8 cellular contexts compared by ENCODE assay signal in the genomic region with DNA sequence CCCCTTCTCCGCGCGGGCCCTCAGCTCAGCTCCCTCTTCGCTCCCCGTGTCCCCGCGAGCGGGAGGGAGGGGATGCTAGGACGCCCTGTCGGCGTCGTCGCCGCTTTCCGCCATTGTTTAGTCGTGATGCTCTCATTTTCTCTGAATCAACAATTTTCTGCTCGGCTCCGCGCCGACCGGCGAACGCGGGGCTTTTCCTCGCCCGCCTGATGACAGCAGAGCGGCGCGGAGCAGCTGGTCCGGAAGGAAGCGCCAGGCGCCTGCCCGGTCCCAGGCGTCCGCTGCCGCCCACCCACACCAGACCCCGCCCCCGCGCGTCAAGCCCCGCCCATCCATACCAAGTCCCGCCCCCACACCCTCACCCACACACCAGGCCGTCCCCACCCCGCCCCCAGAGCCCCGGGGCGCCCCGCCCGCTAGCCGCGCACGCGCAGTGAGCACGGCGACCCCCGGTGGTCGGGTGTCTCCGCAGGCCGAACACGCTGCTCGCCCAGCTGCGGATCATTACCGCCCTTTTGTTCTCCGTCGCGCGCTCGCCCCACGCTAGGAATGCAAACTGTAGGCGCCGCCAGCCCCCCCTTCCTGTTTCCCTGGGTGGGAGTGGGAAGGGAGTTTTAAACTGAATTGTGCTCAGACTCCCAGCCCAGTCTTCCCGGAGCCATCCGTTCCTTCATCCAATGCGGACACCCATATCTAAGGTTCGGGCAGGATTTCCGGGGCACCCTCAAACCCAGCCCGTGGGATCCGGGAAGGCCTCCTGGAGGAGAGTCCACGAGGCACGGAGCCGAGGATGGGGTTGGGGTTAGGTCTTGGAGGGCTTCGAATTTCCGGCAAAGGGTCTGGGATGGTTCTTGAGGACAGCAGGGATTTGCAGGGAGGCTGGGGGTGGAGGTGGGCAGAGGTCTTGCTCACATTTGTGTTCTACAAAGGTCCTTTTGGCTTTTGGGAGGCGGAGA. TPM values are rescaled to one million over a fixed set of nuclear protein-coding genes. Genes with fewer than 3 reads are reported as not detected.
DNase-seq lines count a peak whose midpoint lies in the region; ATAC-seq, FAIRE-seq and TF ChIP-seq lines count a peak whose summit lies in the region.

No MANE protein-coding gene starts in this region.

- DNase-seq in GM12891 (ENCODE audit: insufficient read length, low spot score) (peak; percentile 73), HUDEP-2 (lab: John Stamatoyannopoulos, UW; ENCODE audit: unreplicated experiment in 76 of 76) (peak in 67 of 76 experiments; percentile 10 to 91 (median 73)), cerebellar cortex (ENCODE audit: low spot score) (peak; percentile 49), left kidney (ENCODE audit: low read depth, low spot score) (peak; percentile 91), RPMI8226 (no peak), cortex of kidney (lab: John Stamatoyannopoulos, UW) (no peak)
- DNase-seq in stimulated activated CD4-positive, alpha-beta T cell treated with anti-CD3 and anti-CD28 coated beads, Interleukin-2, amount 100 ng/mL, for 24 hours, result peak; percentile 51 to 74

- ATAC-seq in activated CD4-positive, CD25-positive, alpha-beta regulatory T cell treated with anti-CD3 and anti-CD28 coated beads, Interleukin-2, amount 50 U/mL, for 24 hours, result peak; percentile 49 to 70

- FAIRE-seq in GM12891 (lab: Jason Lieb, UNC), result peak; percentile 59

- TF ChIP-seq POLR2A in GM12891 (IDR thresholded peaks at IDR 0.05; ENCODE audit: low read depth, low read length), result no peak

TF ChIP-seq in GM12891, 5 proteins besides CTCF, POLR2A, EP300 and RAD21:
- TF ChIP-seq SPI1 (IDR thresholded peaks at IDR 0.05; ENCODE audit: low read depth, low read length), result no peak
- no peak for TF ChIP-seq POLR2AphosphoS5 (IDR thresholded peaks at IDR 0.05; ENCODE audit: low read depth, low read length)
- no peak for TF ChIP-seq POU2F2 (IDR thresholded peaks at IDR 0.05; ENCODE audit: low read depth, low read length)
- no peak for TF ChIP-seq PAX5 (IDR thresholded peaks at IDR 0.05; ENCODE audit: insufficient read depth, low read length, severe bottlenecking)
- no peak for TF ChIP-seq TAF1 (IDR thresholded peaks at IDR 0.05; ENCODE audit: low read depth, low read length)
TF ChIP-seq in GM12891: peak in this region for 0.

RNA-seq across cellular contexts. Expression of gene SLC32A1, which starts 49.8 kb away (rescaled TPM):
- polyA plus RNA-seq in GM12891 (2012; ENCODE audit: low read depth, missing spikeins), result 0.74 TPM

Comparison
In these comparisons a context has a peak if more than half of its experiments do, and no peak if none do; other contexts are left out.
1. DNase-seq: peak in GM12891 (single experiment), HUDEP-2 (67 of 76), cerebellar cortex (single experiment), left kidney (single experiment) and stimulated activated CD4-positive, alpha-beta T cell treated with anti-CD3 and anti-CD28 coated beads, Interleukin-2, amount 100 ng/mL, for 24 hours (2 of 2); none in RPMI8226 (single experiment) and cortex of kidney (single experiment).